ENCODE assay signal across 31 cellular contexts in genomic region chr18:77597726-77598125, GRCh38.
"Had no signal": no experiment of that assay in that cellular context is flagged by ENCODE, and none has a peak within 500 bp of the region (broad histone marks: within the 10 kb centered on the region; RNA-seq: fewer than 3 reads in every experiment).

No MANE protein-coding gene starts in this region.

- H3K4me3 ChIP-seq: adrenal gland, body of pancreas, MG63, SJSA1 had no signal

- DNase-seq: activated CD4-positive, alpha-beta T cell treated with anti-CD3 and anti-CD28 coated beads for 36 hours; activated CD4-positive, alpha-beta T cell treated with anti-CD3 and anti-CD28 coated beads, Interleukin-2, amount 10 ng/mL, durations not matched to agents 7 days and 5 days; activated CD4-positive, alpha-beta T cell treated with anti-CD3 and anti-CD28 coated beads, Interleukin-2, amount 50 U/mL, for 48 hours; activated CD8-positive, alpha-beta T cell treated with anti-CD3 and anti-CD28 coated beads, Interleukin-2, amount 10 ng/mL, durations not matched to agents 7 days and 5 days; activated gamma-delta T cell treated with Interleukin-2 at 50 U/mL for 16 hours; activated naive CD4-positive, alpha-beta T cell treated with anti-CD3 and anti-CD28 coated beads for 36 hours; activated T-cell treated with anti-CD3 and anti-CD28 coated beads for 4 hours; activated T-cell treated with anti-CD3 and anti-CD28 coated beads, Interleukin-2, amount 50 U/mL, for 4 hours; adrenal gland; body of pancreas; cerebellar nuclear complex; Karpas-422; KBM-7; MG63; NCI-H1092; NCI-H146; NCI-H187; NCI-H2029 treated with DMSO at 0.1 percent for 48 hours; NCI-H2107; NCI-H2171; NCI-H2227 treated with DMSO at 0.1 percent for 48 hours; NCI-H446; NCI-H510A treated with DMSO at 0.1 percent for 48 hours; NCI-H69; OCI-M1; SHP77 treated with DMSO at 0.1 percent for 48 hours; SK-N-SH had no signal

- H3K27ac ChIP-seq: adrenal gland, body of pancreas, SJSA1 had no signal

- ATAC-seq: activated CD4-positive, alpha-beta T cell treated with anti-CD3 and anti-CD28 coated beads for 36 hours; activated CD4-positive, CD25-positive, alpha-beta regulatory T cell treated with anti-CD3 and anti-CD28 coated beads, Interleukin-2, amount 50 U/mL, for 24 hours; activated CD8-positive, alpha-beta T cell treated with anti-CD3 and anti-CD28 coated beads, Interleukin-2, amount 10 ng/mL, durations not matched to agents 7 days and 5 days; activated naive CD4-positive, alpha-beta T cell treated with anti-CD3 and anti-CD28 coated beads, Interleukin-2, amount 50 U/mL, for 72 hours; activated T-cell treated with anti-CD3 and anti-CD28 coated beads, Interleukin-2, amount 50 U/mL, for 4 hours; body of pancreas; WTC11 had no signal

- H3K4me2 ChIP-seq: SK-N-SH had no signal

- H3K36me3 ChIP-seq: adrenal gland, MG63, SJSA1 had no signal

- H3K4me1 ChIP-seq: adrenal gland, body of pancreas, SJSA1 had no signal

- H3K9me2 ChIP-seq: SK-N-SH had no signal

- H3K27me3 ChIP-seq: adrenal gland, body of pancreas, MG63, SJSA1 had no signal

- H3K9ac ChIP-seq: SK-N-SH had no signal

- H3K9me3 ChIP-seq: adrenal gland, body of pancreas, MG63, SJSA1, SK-N-SH had no signal
